In genomic region chr11:106137758-106138157, GRCh38 we compare ENCODE assay signal across 3 cellular contexts.
"Had no signal": no experiment of that assay in that cellular context is flagged by ENCODE, and none has a peak within 500 bp of the region (broad histone marks: within the 10 kb centered on the region; RNA-seq: fewer than 3 reads in every experiment).

No MANE protein-coding gene starts in this region.

- H3K4me3 ChIP-seq: GM12878 had no signal

- ATAC-seq: GM12878 had no signal

- DNase-seq: GDM1, GF-D8 had no signal
